Comparison of ENCODE assay signal across 1 cellular context in genomic region chr1:58726581-58726980, GRCh38.
TF ChIP-seq lines count a peak whose summit lies in the region.

No MANE protein-coding gene starts in this region.

TF ChIP-seq in HCT116, 20 proteins besides CTCF, POLR2A, EP300 and RAD21 (continued from another document):
- TF ChIP-seq, protein P1, sequence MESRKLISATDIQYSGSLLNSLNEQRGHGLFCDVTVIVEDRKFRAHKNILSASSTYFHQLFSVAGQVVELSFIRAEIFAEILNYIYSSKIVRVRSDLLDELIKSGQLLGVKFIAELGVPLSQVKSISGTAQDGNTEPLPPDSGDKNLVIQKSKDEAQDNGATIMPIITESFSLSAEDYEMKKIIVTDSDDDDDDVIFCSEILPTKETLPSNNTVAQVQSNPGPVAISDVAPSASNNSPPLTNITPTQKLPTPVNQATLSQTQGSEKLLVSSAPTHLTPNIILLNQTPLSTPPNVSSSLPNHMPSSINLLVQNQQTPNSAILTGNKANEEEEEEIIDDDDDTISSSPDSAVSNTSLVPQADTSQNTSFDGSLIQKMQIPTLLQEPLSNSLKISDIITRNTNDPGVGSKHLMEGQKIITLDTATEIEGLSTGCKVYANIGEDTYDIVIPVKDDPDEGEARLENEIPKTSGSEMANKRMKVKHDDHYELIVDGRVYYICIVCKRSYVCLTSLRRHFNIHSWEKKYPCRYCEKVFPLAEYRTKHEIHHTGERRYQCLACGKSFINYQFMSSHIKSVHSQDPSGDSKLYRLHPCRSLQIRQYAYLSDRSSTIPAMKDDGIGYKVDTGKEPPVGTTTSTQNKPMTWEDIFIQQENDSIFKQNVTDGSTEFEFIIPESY (IDR thresholded peaks at IDR 0.05; ENCODE audit: extremely low read depth, insufficient replicate concordance, low read length): no peak
